In genomic region chr5:55923873-55924500, GRCh38 we compare ENCODE assay signal across 13 cellular contexts.
A peak's percentile ranks its signal among the peaks of the same experiment; 100 is the strongest.
DNase-seq lines count a peak whose midpoint lies in the region; ATAC-seq and TF ChIP-seq lines count a peak whose summit lies in the region.
"Had no signal": no experiment of that assay in that cellular context is flagged by ENCODE, and none has a peak within 500 bp of the region (broad histone marks: within the 10 kb centered on the region; RNA-seq: fewer than 3 reads in every experiment).

No MANE protein-coding gene starts in this region.

- H3K36me3 Mint-ChIP-seq in T-cell (no peaks in the 10 kb centered on the region), immature natural killer cell (peaks cover 0 to 3% (median 0%) of the 10 kb centered on the region in 3 donors)

- no peaks in the 10 kb centered on the region for H3K9me3 ChIP-seq in right atrium auricular region

- H3K27ac Mint-ChIP-seq in T-cell (peak overlapping the region in 1 of 2 donors; percentile 17), immature natural killer cell (peak overlapping the region in 1 of 6 donors; percentile 78)

- peak overlapping the region; percentile 87 to 94 (median 90) for H3K4me3 Mint-ChIP-seq in T-cell
- peak overlapping the region; percentile 85 to 97 (median 92) for H3K4me3 Mint-ChIP-seq in immature natural killer cell

- ATAC-seq in left cardiac atrium (no peak), T-cell (replicated peaks in 1 of 4) (peak in 1 of 4 experiments; percentile 13), GM21619 (IDR thresholded peaks at IDR 0.05; ENCODE audit: unreplicated experiment) (no peak), GM21447 (IDR thresholded peaks at IDR 0.05; ENCODE audit: unreplicated experiment) (no peak), GM21717 (IDR thresholded peaks at IDR 0.05; ENCODE audit: unreplicated experiment) (no peak)

- H3K36me3 ChIP-seq in right atrium auricular region: no peaks in the 10 kb centered on the region

- DNase-seq in right atrium auricular region (ENCODE audit: low spot score) (peak; percentile 38), left cardiac atrium (no peak), T-cell (no peak), immature natural killer cell (no peak), EL (no peak)
- DNase-seq: activated CD4-positive, CD25-positive, alpha-beta regulatory T cell; cortex of kidney; NCI-H1930; stimulated activated CD4-positive, alpha-beta T cell treated with anti-CD3 and anti-CD28 coated beads, Interleukin-4, amount 100 ng/mL, for 1 hour; stimulated activated naive CD4-positive, alpha-beta T cell treated with Interleukin-2 at 50 U/mL for 16 hours had no signal

- POLR2A ChIA-PET in T-cell (lab: Charles Lee): no interaction called here

- H3K9me3 Mint-ChIP-seq in T-cell: no peaks in the 10 kb centered on the region
- no peaks in the 10 kb centered on the region for H3K9me3 Mint-ChIP-seq in immature natural killer cell

- peaks cover 16 to 25% (median 24%) of the 10 kb centered on the region in 3 donors for H3K4me1 Mint-ChIP-seq in T-cell
- H3K4me1 Mint-ChIP-seq in immature natural killer cell: peaks cover 11 to 16% of the 10 kb centered on the region in 2 donors

- H3K27me3 ChIP-seq in right atrium auricular region: no peaks in the 10 kb centered on the region

- CTCF ChIA-PET in T-cell (lab: Charles Lee): interaction anchor here in 1 of 2 donors (0.6 to 1.0 kb wide), 2 partner anchors 11 to 1681 kb away, joined by 3 to 4 read pairs; no protein-coding TSS in a partner anchor

- H3K27me3 Mint-ChIP-seq in T-cell (no peaks in the 10 kb centered on the region), immature natural killer cell (ENCODE audit: low read depth in 3 of 3) (peaks cover 0 to 10% (median 9%) of the 10 kb centered on the region in 3 donors)

- H3K27ac ChIP-seq in right atrium auricular region: no peak overlapping the region

- TF ChIP-seq CTCF in right atrium auricular region (IDR thresholded peaks at IDR 0.05): no peak

- peaks cover 0 to 4% of the 10 kb centered on the region in 2 donors for H3K4me1 ChIP-seq in right atrium auricular region

- intact Hi-C loops in left cardiac atrium (cut with DNase I): no loop called here

- H3K4me3 ChIP-seq in right atrium auricular region: peak overlapping the region in 1 of 2 donors; percentile 43
